8 cellular contexts compared by ENCODE assay signal in the genomic region with DNA sequence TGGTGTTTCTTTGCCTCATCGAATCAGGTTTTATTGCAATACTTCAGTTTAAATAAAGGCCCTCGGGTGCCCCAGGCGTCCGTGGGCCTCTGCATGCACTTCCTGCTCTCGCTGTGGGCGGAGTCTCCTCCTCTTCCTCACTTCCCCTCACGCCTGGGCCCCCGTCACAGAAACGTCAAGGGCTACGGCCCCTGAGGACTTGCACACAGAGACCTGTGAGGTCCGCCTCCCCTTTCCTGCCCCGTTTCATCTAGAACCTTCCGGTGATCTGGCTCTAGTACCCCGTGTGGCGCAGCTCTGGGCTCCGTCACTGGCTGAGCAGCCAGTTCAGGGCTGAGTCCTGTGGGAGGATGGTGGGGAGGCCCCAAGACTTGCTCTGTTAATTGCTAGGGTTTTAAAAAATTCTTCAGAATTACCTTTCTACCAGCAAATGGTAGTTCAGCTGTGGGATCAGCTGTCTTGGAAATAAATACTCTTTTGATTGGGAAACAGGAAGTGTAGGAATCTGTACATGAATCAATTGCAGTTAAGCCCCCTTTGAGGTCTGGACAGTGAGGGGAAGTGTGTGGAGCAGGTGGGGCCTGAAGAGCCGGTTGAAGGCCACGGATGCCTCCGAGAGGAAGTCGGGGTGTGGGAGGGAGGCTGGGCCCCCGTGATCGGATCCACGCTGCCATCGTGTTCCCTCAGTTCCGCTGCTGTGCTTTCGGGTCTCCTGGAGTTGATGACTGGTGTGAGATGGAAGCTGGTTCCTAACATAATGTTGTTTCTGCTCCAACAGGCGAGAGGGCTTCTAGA. TPM values are rescaled to one million over a fixed set of nuclear protein-coding genes. Genes with fewer than 3 reads are reported as not detected.
DNase-seq lines count a peak whose midpoint lies in the region; ATAC-seq, FAIRE-seq and TF ChIP-seq lines count a peak whose summit lies in the region.

No MANE protein-coding gene starts in this region.

- peak; percentile 93 for DNase-seq in GM12891 (ENCODE audit: insufficient read length, low spot score)
- DNase-seq in SK-N-MC (ENCODE audit: low read depth, low spot score) = no peak
- peak; percentile 95 for DNase-seq in activated naive CD4-positive, alpha-beta T cell treated with anti-CD3 and anti-CD28 coated beads, Interleukin-2, amount 10 ng/mL, durations not matched to agents 7 days and 5 days
- peak; percentile 70 to 92 (median 71) for DNase-seq in mucosa of descending colon
- DNase-seq in stimulated activated naive CD4-positive, alpha-beta T cell (lab: John Stamatoyannopoulos, UW) = peak; percentile 73 to 95 (median 92)
- DNase-seq in NCI-H1105 (lab: John Stamatoyannopoulos, UW) = no peak
- DNase-seq in NCI-H2196 treated with DMSO at 0.1 percent for 48 hours (lab: John Stamatoyannopoulos, UW; ENCODE audit: unreplicated experiment) = no peak

- H3K9me3 ChIP-seq in SK-N-MC (ENCODE audit: low read depth, low read length) = no peaks in the 10 kb centered on the region
- H3K9me3 ChIP-seq in mucosa of descending colon = no peaks in the 10 kb centered on the region

- H3K27ac ChIP-seq in SK-N-MC = peak overlapping the region; percentile 86

- H3K4me1 ChIP-seq in mucosa of descending colon (ENCODE audit: low read depth) = peaks cover 10% of the 10 kb centered on the region

- H3K27ac Mint-ChIP-seq in activated naive CD4-positive, alpha-beta T cell treated with anti-CD3 and anti-CD28 coated beads, Interleukin-2, amount 10 ng/mL, durations not matched to agents 7 days and 5 days = peak overlapping the region; percentile 92

- H3K36me3 ChIP-seq in SK-N-MC (ENCODE audit: insufficient read depth, low read length) = no peaks in the 10 kb centered on the region; the same call in 1 of the 2 replicates
- no peaks in the 10 kb centered on the region for H3K36me3 ChIP-seq in mucosa of descending colon (ENCODE audit: low read depth)

- CTCF ChIA-PET in activated naive CD4-positive, alpha-beta T cell treated with anti-CD3 and anti-CD28 coated beads, Interleukin-2, amount 10 ng/mL, durations not matched to agents 7 days and 5 days (lab: Charles Lee) = interaction anchor here (1.0 to 1.5 kb wide), 2 partner anchors 25 to 117 kb away, joined by 3 read pairs; no protein-coding TSS in a partner anchor

- peak; percentile 88 for FAIRE-seq in GM12891 (lab: Jason Lieb, UNC)

- peaks cover 39% of the 10 kb centered on the region for H3K36me3 Mint-ChIP-seq in activated naive CD4-positive, alpha-beta T cell treated with anti-CD3 and anti-CD28 coated beads, Interleukin-2, amount 10 ng/mL, durations not matched to agents 7 days and 5 days

- H3K4me3 Mint-ChIP-seq in activated naive CD4-positive, alpha-beta T cell treated with anti-CD3 and anti-CD28 coated beads, Interleukin-2, amount 10 ng/mL, durations not matched to agents 7 days and 5 days = peak overlapping the region; percentile 89

- no peaks in the 10 kb centered on the region for H3K27me3 Mint-ChIP-seq in activated naive CD4-positive, alpha-beta T cell treated with anti-CD3 and anti-CD28 coated beads, Interleukin-2, amount 10 ng/mL, durations not matched to agents 7 days and 5 days

- peak; percentile 46; the same call in 1 of the 2 replicates for TF ChIP-seq POLR2A in GM12891 (IDR thresholded peaks at IDR 0.05; ENCODE audit: low read depth, low read length)

- H3K4me3 ChIP-seq in SK-N-MC (peak overlapping the region; percentile 71), mucosa of descending colon (no peak overlapping the region)

- no peak for TF ChIP-seq CTCF in mucosa of descending colon (IDR thresholded peaks at IDR 0.05)

- intact Hi-C loops in mucosa of descending colon (cut with DNase I, micrococcal nuclease) = no loop called here

- peak overlapping the region; percentile 60 for H3K9ac ChIP-seq in SK-N-MC (ENCODE audit: insufficient read length)

- H3K4me1 Mint-ChIP-seq in activated naive CD4-positive, alpha-beta T cell treated with anti-CD3 and anti-CD28 coated beads, Interleukin-2, amount 10 ng/mL, durations not matched to agents 7 days and 5 days = peaks cover 59% of the 10 kb centered on the region

- H3K9me3 Mint-ChIP-seq in activated naive CD4-positive, alpha-beta T cell treated with anti-CD3 and anti-CD28 coated beads, Interleukin-2, amount 10 ng/mL, durations not matched to agents 7 days and 5 days = no peaks in the 10 kb centered on the region

- ATAC-seq in HG02623 (IDR thresholded peaks at IDR 0.05; ENCODE audit: unreplicated experiment) (peak; percentile 70), mucosa of descending colon (peak; percentile 81)

TF ChIP-seq in GM12891, 5 proteins besides CTCF, POLR2A, EP300 and RAD21:
- TF ChIP-seq TAF1 (IDR thresholded peaks at IDR 0.05; ENCODE audit: low read depth, low read length) (peak; percentile 66), POLR2AphosphoS5 (IDR thresholded peaks at IDR 0.05; ENCODE audit: low read depth, low read length) (peak; percentile 25; the same call in 1 of the 2 replicates), POU2F2 (IDR thresholded peaks at IDR 0.05; ENCODE audit: low read depth, low read length) (peak; percentile 82; the same call in 1 of the 2 replicates), PAX5 (IDR thresholded peaks at IDR 0.05; ENCODE audit: insufficient read depth, low read length, severe bottlenecking) (no peak), SPI1 (IDR thresholded peaks at IDR 0.05; ENCODE audit: low read depth, low read length) (peak; percentile 85)

RNA-seq across cellular contexts. Expression of gene NFATC1, which starts 10.2 kb away (rescaled TPM):
- 34.8 TPM for polyA plus RNA-seq in GM12891 (2012; ENCODE audit: low read depth, missing spikeins)
- total RNA-seq in mucosa of descending colon = 10 to 100 TPM in 1 of 3 donors, 1 to 10 TPM in 2; 2.9 to 12.9 (median 4.6) TPM

Comparison
In these comparisons a context has a peak if more than half of its experiments do, and no peak if none do; other contexts are left out.
1. DNase-seq: peak in GM12891 (single experiment), activated naive CD4-positive, alpha-beta T cell treated with anti-CD3 and anti-CD28 coated beads, Interleukin-2, amount 10 ng/mL, durations not matched to agents 7 days and 5 days (single experiment), mucosa of descending colon (3 of 3) and stimulated activated naive CD4-positive, alpha-beta T cell (6 of 6); none in SK-N-MC (single experiment), NCI-H1105 (single experiment) and NCI-H2196 treated with DMSO at 0.1 percent for 48 hours (single experiment).